14 cellular contexts compared by ENCODE assay signal in the genomic region with DNA sequence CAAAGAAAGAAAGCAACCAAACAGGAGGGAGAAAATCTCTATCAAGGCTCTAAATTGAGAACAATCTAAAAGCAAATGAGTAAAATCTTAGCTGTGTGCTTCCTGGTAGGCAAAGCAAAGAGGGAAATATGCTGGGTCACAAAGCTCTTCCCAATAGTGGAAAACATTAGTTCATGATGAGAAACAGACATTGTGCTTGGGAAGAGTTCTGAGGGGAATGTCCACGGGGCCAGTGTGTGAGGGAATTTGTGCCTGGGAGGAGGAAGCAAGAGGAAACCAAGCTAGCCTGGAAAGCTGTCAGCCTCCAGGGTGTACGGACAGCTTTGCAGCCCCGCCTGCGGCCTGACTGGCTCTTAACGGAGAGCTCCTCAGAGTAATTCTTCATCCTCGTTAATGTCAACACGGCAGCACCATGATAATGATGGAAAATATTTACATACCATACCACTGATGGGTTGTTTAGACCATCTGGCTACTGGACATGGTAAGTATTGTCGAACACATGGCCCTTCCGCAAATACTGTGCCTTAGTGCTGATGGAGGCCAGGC. TPM values are rescaled to one million over a fixed set of nuclear protein-coding genes. Genes with fewer than 3 reads are reported as not detected.
DNase-seq lines count a peak whose midpoint lies in the region; ATAC-seq and TF ChIP-seq lines count a peak whose summit lies in the region.
"Had no signal": no experiment of that assay in that cellular context is flagged by ENCODE, and none has a peak within 500 bp of the region (broad histone marks: within the 10 kb centered on the region; RNA-seq: fewer than 3 reads in every experiment).

No MANE protein-coding gene starts in this region.

- H2BK5ac ChIP-seq in neuronal stem cell (ENCODE audit: low read length) = no peak overlapping the region

- H3K36me3 ChIP-seq in BLaER1 = peaks cover 7% of the 10 kb centered on the region; the same call in 1 of the 2 replicates
- H3K36me3 ChIP-seq in neuronal stem cell (replicated peaks in 1 of 2; ENCODE audit: control insufficient read depth in 2 of 2, insufficient read depth in 2 of 2, low read length in 2 of 2) = no peaks in the 10 kb centered on the region

- H4K8ac ChIP-seq in neuronal stem cell (ENCODE audit: low read depth, low read length) = no peak overlapping the region

- ATAC-seq in WTC11 (no peak), GM18511 (IDR thresholded peaks at IDR 0.05; ENCODE audit: unreplicated experiment) (no peak)
- ATAC-seq: PC-3 had no signal

- H3K27ac Mint-ChIP-seq in IgD-negative memory B cell = peak overlapping the region; percentile 4 to 82 (median 31)
- peak overlapping the region; percentile 78; the same call in 1 of the 2 replicates for H3K27ac Mint-ChIP-seq in WTC11
- H3K27ac Mint-ChIP-seq: CD8-positive, alpha-beta memory T cell; stimulated activated naive CD8-positive, alpha-beta T cell treated with anti-CD3 and anti-CD28 coated beads, Interleukin-15, Interleukin-2, amounts not matched to agents 100 ng/mL and 50 ng/mL, for 24 hours had no signal

- H3K27me3 ChIP-seq in BLaER1 = no peaks in the 10 kb centered on the region
- no peaks in the 10 kb centered on the region for H3K27me3 ChIP-seq in neuronal stem cell (ENCODE audit: control insufficient read depth in 3 of 3, insufficient read depth in 3 of 3, low read depth in 1 of 3, low read length in 3 of 3)

- DNase-seq in WTC11 (ENCODE audit: low spot score) (no peak), neuronal stem cell (ENCODE audit: low spot score) (no peak), midbrain (lab: John Stamatoyannopoulos, UW) (no peak), GM10266 (ENCODE audit: extremely low spot score) (no peak), NCI-H128 (lab: John Stamatoyannopoulos, UW; ENCODE audit: unreplicated experiment) (no peak)
- DNase-seq: activated naive CD4-positive, alpha-beta T cell treated with anti-CD3 and anti-CD28 coated beads, Interleukin-2, amount 50 U/mL, for 16 hours; CD8-positive, alpha-beta memory T cell; NCI-H1930; PC-3; stimulated activated CD4-positive, alpha-beta T cell treated with anti-CD3 and anti-CD28 coated beads, Interleukin-4, amount 100 ng/mL, for 4 hours had no signal

- WGBS in neuronal stem cell (ENCODE audit: extremely low coverage in 2 of 2, insufficient read length in 2 of 2, insufficient replicate concordance in 1 of 2), 2 donors = no CpG with 5 or more reads among the region's 9 CpGs

- H3K9me3 Mint-ChIP-seq in IgD-negative memory B cell (peaks cover 0 to 1% (median 0%) of the 10 kb centered on the region in 3 donors), WTC11 (no peaks in the 10 kb centered on the region)
- H3K9me3 Mint-ChIP-seq: CD8-positive, alpha-beta memory T cell; stimulated activated naive CD8-positive, alpha-beta T cell treated with anti-CD3 and anti-CD28 coated beads, Interleukin-15, Interleukin-2, amounts not matched to agents 100 ng/mL and 50 ng/mL, for 24 hours had no signal

- no peak overlapping the region for H2BK15ac ChIP-seq in neuronal stem cell (ENCODE audit: low read length)

- peak overlapping the region; percentile 49 for H3K18ac ChIP-seq in neuronal stem cell (ENCODE audit: low read length)

- peak overlapping the region in 1 of 4 donors; percentile 17 for H3K4me3 Mint-ChIP-seq in IgD-negative memory B cell
- H3K4me3 Mint-ChIP-seq in WTC11 = no peak overlapping the region
- H3K4me3 Mint-ChIP-seq: CD8-positive, alpha-beta memory T cell; stimulated activated naive CD8-positive, alpha-beta T cell treated with anti-CD3 and anti-CD28 coated beads, Interleukin-15, Interleukin-2, amounts not matched to agents 100 ng/mL and 50 ng/mL, for 24 hours had no signal

- peak overlapping the region; percentile 28 for H2BK12ac ChIP-seq in neuronal stem cell (ENCODE audit: low read length)

- no peak overlapping the region for H3K9ac ChIP-seq in BLaER1
- H3K9ac ChIP-seq in neuronal stem cell (ENCODE audit: low read depth, low read length, poor library complexity) = peak overlapping the region; percentile 78

- no peak overlapping the region for H3K14ac ChIP-seq in neuronal stem cell (ENCODE audit: low read length)

- H4K91ac ChIP-seq in neuronal stem cell (ENCODE audit: low read depth, low read length, poor library complexity) = no peak overlapping the region

- H3K9me3 ChIP-seq in BLaER1 (no peaks in the 10 kb centered on the region), neuronal stem cell (replicated peaks in 1 of 2; ENCODE audit: control insufficient read depth in 2 of 2, insufficient read depth in 1 of 2, low read depth in 1 of 2, low read length in 2 of 2) (no peaks in the 10 kb centered on the region)

- H2BK120ac ChIP-seq in neuronal stem cell (ENCODE audit: low read depth, low read length) = no peak overlapping the region

- H3K4me3 ChIP-seq in BLaER1 = no peak overlapping the region
- no peak overlapping the region for H3K4me3 ChIP-seq in neuronal stem cell (ENCODE audit: low read length in 2 of 2)

- POLR2A ChIA-PET in WTC11 (lab: Charles Lee) = interaction anchor here (0.5 to 0.6 kb wide), 2 partner anchors 10 to 21 kb away, joined by 3 to 5 read pairs; no protein-coding TSS in a partner anchor

- H3K4me1 Mint-ChIP-seq in IgD-negative memory B cell (peaks cover 28 to 51% (median 42%) of the 10 kb centered on the region in 3 donors), WTC11 (0 out of 2 replicates have a peak, but pooled peaks cover 5% of the 10 kb centered on the region)

- peaks cover 85% of the 10 kb centered on the region for H3K4me1 ChIP-seq in BLaER1
- peaks cover 3 to 8% of the 10 kb centered on the region in 2 donors for H3K4me1 ChIP-seq in neuronal stem cell (ENCODE audit: control insufficient read depth in 2 of 2, insufficient read depth in 1 of 2, low read depth in 1 of 2, low read length in 2 of 2)

- no peak overlapping the region for H3K23ac ChIP-seq in neuronal stem cell (ENCODE audit: low read depth, low read length, poor library complexity)

- H3K79me1 ChIP-seq in neuronal stem cell (ENCODE audit: low read depth, low read length) = no peaks in the 10 kb centered on the region

- peaks cover 25% of the 10 kb centered on the region; the same call in 1 of the 2 replicates for H4K20me1 ChIP-seq in BLaER1

- no peak overlapping the region for H3K4ac ChIP-seq in neuronal stem cell (ENCODE audit: low read length)

- H3K27me3 Mint-ChIP-seq in IgD-negative memory B cell (peaks cover 6% of the 10 kb centered on the region), WTC11 (ENCODE audit: low read depth) (no peaks in the 10 kb centered on the region)
- H3K27me3 Mint-ChIP-seq: CD8-positive, alpha-beta memory T cell; stimulated activated naive CD8-positive, alpha-beta T cell treated with anti-CD3 and anti-CD28 coated beads, Interleukin-15, Interleukin-2, amounts not matched to agents 100 ng/mL and 50 ng/mL, for 24 hours had no signal

- H3K4me2 ChIP-seq in BLaER1 (peak overlapping the region; percentile 75), neuronal stem cell (ENCODE audit: insufficient read depth, low read length, poor library complexity, severe bottlenecking) (no peak overlapping the region)

- TF ChIP-seq CTCF in WTC11 (IDR thresholded peaks at IDR 0.05) (no peak), GM10266 (IDR thresholded peaks at IDR 0.05; ENCODE audit: control insufficient read depth, insufficient read depth, low read depth, missing control alignments) (no peak)

- CTCF ChIA-PET in WTC11 (lab: Charles Lee) = interaction anchor here (0.6 to 1.7 kb wide), 2 partner anchors 55 to 267 kb away, joined by 3 to 10 read pairs; no protein-coding TSS in a partner anchor

- H2AK5ac ChIP-seq in neuronal stem cell (ENCODE audit: low read depth, low read length) = no peak overlapping the region

- H3K27ac ChIP-seq in BLaER1 (no peak overlapping the region; the same call in 1 of the 2 replicates), neuronal stem cell (replicated peaks; ENCODE audit: low read length) (no peak overlapping the region)

- H3K36me3 Mint-ChIP-seq in IgD-negative memory B cell = peaks cover 2% of the 10 kb centered on the region
- no peaks in the 10 kb centered on the region for H3K36me3 Mint-ChIP-seq in WTC11
- H3K36me3 Mint-ChIP-seq: CD8-positive, alpha-beta memory T cell had no signal

- H2AFZ ChIP-seq in neuronal stem cell (ENCODE audit: low read length) = no peak overlapping the region

TF ChIP-seq in WTC11, 78 proteins besides CTCF, POLR2A, EP300 and RAD21 (continues in another document):
- TF ChIP-seq IRF2 (CRISPR knock-in tag; IDR thresholded peaks at IDR 0.05; ENCODE audit: borderline replicate concordance, low read depth) = no peak
- TF ChIP-seq, protein P1, sequence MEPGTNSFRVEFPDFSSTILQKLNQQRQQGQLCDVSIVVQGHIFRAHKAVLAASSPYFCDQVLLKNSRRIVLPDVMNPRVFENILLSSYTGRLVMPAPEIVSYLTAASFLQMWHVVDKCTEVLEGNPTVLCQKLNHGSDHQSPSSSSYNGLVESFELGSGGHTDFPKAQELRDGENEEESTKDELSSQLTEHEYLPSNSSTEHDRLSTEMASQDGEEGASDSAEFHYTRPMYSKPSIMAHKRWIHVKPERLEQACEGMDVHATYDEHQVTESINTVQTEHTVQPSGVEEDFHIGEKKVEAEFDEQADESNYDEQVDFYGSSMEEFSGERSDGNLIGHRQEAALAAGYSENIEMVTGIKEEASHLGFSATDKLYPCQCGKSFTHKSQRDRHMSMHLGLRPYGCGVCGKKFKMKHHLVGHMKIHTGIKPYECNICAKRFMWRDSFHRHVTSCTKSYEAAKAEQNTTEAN (CRISPR knock-in tag; IDR thresholded peaks at IDR 0.05) = no peak
- TF ChIP-seq ZNF317 (CRISPR knock-in tag; IDR thresholded peaks at IDR 0.05; ENCODE audit: borderline replicate concordance, low read depth) = no peak
- no peak for TF ChIP-seq HMGA2 (CRISPR knock-in tag; IDR thresholded peaks at IDR 0.05)
- no peak for TF ChIP-seq MXD4 (CRISPR knock-in tag; IDR thresholded peaks at IDR 0.05; ENCODE audit: borderline replicate concordance)
- no peak for TF ChIP-seq CBFB (CRISPR knock-in tag; IDR thresholded peaks at IDR 0.05; ENCODE audit: low read depth)
- TF ChIP-seq ZNF138 (CRISPR knock-in tag; conservative IDR thresholded peaks at IDR 0.05) = no peak

RNA-seq across cellular contexts. Expression of a gene that starts 32.4 kb away (rescaled TPM):
- 0.95 TPM for polyA plus RNA-seq in IgD-negative memory B cell
- total RNA-seq in WTC11 (2021) = 4.8 to 8.2 TPM (median 7.4 TPM) in 3 replicates
- polyA plus RNA-seq in neuronal stem cell (2013, experiment 1 of 2) = 1.3 TPM
- polyA plus RNA-seq in neuronal stem cell (2013, experiment 2 of 2) = 1.3 TPM
